Comparison of ENCODE assay signal across 21 cellular contexts in the genomic region with DNA sequence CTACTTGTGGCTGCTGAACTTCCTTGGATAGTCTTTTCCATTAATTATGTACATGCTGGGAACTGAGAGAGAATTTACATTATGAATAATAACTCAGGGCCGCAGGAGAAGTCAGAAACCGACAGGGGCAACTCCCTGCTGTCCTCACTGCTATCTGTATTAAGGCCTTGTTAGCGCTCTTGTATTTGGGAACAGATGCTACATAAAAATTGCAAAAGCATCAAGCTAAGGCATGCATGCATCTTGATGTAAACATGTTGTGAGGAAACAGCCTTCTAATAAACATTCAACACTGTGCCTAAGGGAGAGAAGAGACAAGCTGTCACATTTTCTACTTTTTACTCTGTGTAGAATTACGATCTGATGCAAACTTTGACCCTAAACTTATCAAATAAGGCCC.
DNase-seq lines count a peak whose midpoint lies in the region; ATAC-seq and TF ChIP-seq lines count a peak whose summit lies in the region.
"Had no signal": no experiment of that assay in that cellular context is flagged by ENCODE, and none has a peak within 500 bp of the region (broad histone marks: within the 10 kb centered on the region; RNA-seq: fewer than 3 reads in every experiment).

No MANE protein-coding gene starts in this region.

- no peaks in the 10 kb centered on the region for H3K36me3 ChIP-seq in esophagus muscularis mucosa
- H3K36me3 ChIP-seq: BLaER1, MG63, Peyer's patch, SJCRH30 had no signal

- no peak for TF ChIP-seq EP300 in esophagus muscularis mucosa (IDR thresholded peaks at IDR 0.05)

- H3K27me3 ChIP-seq in esophagus muscularis mucosa: no peaks in the 10 kb centered on the region
- H3K27me3 ChIP-seq: BLaER1, MG63, Peyer's patch, SJCRH30 had no signal

- TF ChIP-seq CTCF in WTC11 (IDR thresholded peaks at IDR 0.05) (no peak), esophagus muscularis mucosa (IDR thresholded peaks at IDR 0.05) (no peak), progenitor cell of endocrine pancreas (IDR thresholded peaks at IDR 0.05; ENCODE audit: unreplicated experiment) (no peak)

- H3K4me1 Mint-ChIP-seq in WTC11 (peaks cover 87% of the 10 kb centered on the region), progenitor cell of endocrine pancreas (ENCODE audit: low read depth) (peaks cover 26% of the 10 kb centered on the region)
- no peaks in the 10 kb centered on the region for H3K4me1 Mint-ChIP-seq in activated naive CD8-positive, alpha-beta T cell treated with anti-CD3 and anti-CD28 coated beads, Interleukin-2, amount 50 U/mL, for 24 hours

- 80% methylated on average over 4 of the region's 4 CpGs for WGBS in esophagus muscularis mucosa

- H3K27ac ChIP-seq in esophagus muscularis mucosa (replicated peaks in 1 of 4): no peak overlapping the region
- H3K27ac ChIP-seq: 22Rv1, BLaER1, GM23248, Peyer's patch, SJCRH30 had no signal

- no peak overlapping the region for H3K4me3 ChIP-seq in esophagus muscularis mucosa
- H3K4me3 ChIP-seq: BLaER1, GM23248, MG63, Peyer's patch, SJCRH30 had no signal

- intact Hi-C loops in esophagus muscularis mucosa (cut with DNase I): loop anchor here (5.0 kb wide), 1 partner anchor 371 kb away; no protein-coding TSS in a partner anchor

- H3K4me1 ChIP-seq in esophagus muscularis mucosa: peaks cover 11 to 77% (median 57%) of the 10 kb centered on the region in 4 donors

- peak; percentile 38 for DNase-seq in DMS 273 (lab: John Stamatoyannopoulos, UW; ENCODE audit: unreplicated experiment)
- DNase-seq in DMS 273 treated with DMSO at 0.1 percent for 48 hours (lab: John Stamatoyannopoulos, UW): no peak
- no peak for DNase-seq in WTC11 (ENCODE audit: low spot score)
- peak; percentile 8 for DNase-seq in esophagus muscularis mucosa (ENCODE audit: extremely low spot score)
- DNase-seq in progenitor cell of endocrine pancreas (ENCODE audit: low spot score, unreplicated experiment): no peak
- no peak for DNase-seq in stimulated activated naive CD8-positive, alpha-beta T cell treated with anti-CD3 and anti-CD28 coated beads, Interleukin-15, Interleukin-2, amounts not matched to agents 100 U/mL and 50 U/mL, for 24 hours
- DNase-seq in activated naive CD8-positive, alpha-beta T cell treated with anti-CD3 and anti-CD28 coated beads, Interleukin-2, amount 50 U/mL, for 24 hours: no peak
- DNase-seq in nucleus accumbens (lab: John Stamatoyannopoulos, UW): no peak
- DNase-seq: ACHN; Caco-2; CD4-positive, alpha-beta T cell; DMS153; GM23248; MG63; NCI-H187 treated with DMSO at 0.1 percent for 48 hours; NCI-H524 treated with DMSO at 0.1 percent for 48 hours; NCI-H82; Peyer's patch; SJCRH30 had no signal

- CTCF ChIA-PET in WTC11 (lab: Charles Lee): interaction anchor here (0.8 to 3.3 kb wide), 7 partner anchors 76 to 609 kb away, joined by 3 to 21 read pairs (median 8); no protein-coding TSS in a partner anchor

- TF ChIP-seq POLR2A in esophagus muscularis mucosa (IDR thresholded peaks at IDR 0.05; ENCODE audit: low read depth): no peak

- H3K27me3 Mint-ChIP-seq in WTC11 (ENCODE audit: low read depth) (no peaks in the 10 kb centered on the region), progenitor cell of endocrine pancreas (no peaks in the 10 kb centered on the region)
- peaks cover 1% of the 10 kb centered on the region for H3K27me3 Mint-ChIP-seq in activated naive CD8-positive, alpha-beta T cell treated with anti-CD3 and anti-CD28 coated beads, Interleukin-2, amount 50 U/mL, for 24 hours

- H3K27ac Mint-ChIP-seq in WTC11 (peak overlapping the region; percentile 91), progenitor cell of endocrine pancreas (peak overlapping the region; percentile 3)
- H3K27ac Mint-ChIP-seq in activated naive CD8-positive, alpha-beta T cell treated with anti-CD3 and anti-CD28 coated beads, Interleukin-2, amount 50 U/mL, for 24 hours: no peak overlapping the region
- H3K27ac Mint-ChIP-seq: CD4-positive, alpha-beta T cell had no signal

- H3K9me3 ChIP-seq in esophagus muscularis mucosa: no peaks in the 10 kb centered on the region
- H3K9me3 ChIP-seq: BLaER1, Caco-2, MG63, Peyer's patch, SJCRH30 had no signal

- no peak for ATAC-seq in WTC11
- ATAC-seq in stimulated activated naive CD8-positive, alpha-beta T cell treated with anti-CD3 and anti-CD28 coated beads, Interleukin-15, Interleukin-2, amounts not matched to agents 100 U/mL and 50 U/mL, for 24 hours: no peak
- no peak for ATAC-seq in activated naive CD8-positive, alpha-beta T cell treated with anti-CD3 and anti-CD28 coated beads, Interleukin-2, amount 50 U/mL, for 24 hours

- H3K9me3 Mint-ChIP-seq in WTC11 (no peaks in the 10 kb centered on the region), progenitor cell of endocrine pancreas (ENCODE audit: low read depth) (no peaks in the 10 kb centered on the region)
- no peaks in the 10 kb centered on the region for H3K9me3 Mint-ChIP-seq in activated naive CD8-positive, alpha-beta T cell treated with anti-CD3 and anti-CD28 coated beads, Interleukin-2, amount 50 U/mL, for 24 hours
- H3K9me3 Mint-ChIP-seq: CD4-positive, alpha-beta T cell had no signal

- 0 out of 2 replicates have a peak overlapping the region, but pooled peaks have one; percentile 2 for H3K4me3 Mint-ChIP-seq in WTC11
- no peak overlapping the region for H3K4me3 Mint-ChIP-seq in progenitor cell of endocrine pancreas (ENCODE audit: low read depth)
- H3K4me3 Mint-ChIP-seq in activated naive CD8-positive, alpha-beta T cell treated with anti-CD3 and anti-CD28 coated beads, Interleukin-2, amount 50 U/mL, for 24 hours: no peak overlapping the region
- H3K4me3 Mint-ChIP-seq: CD4-positive, alpha-beta T cell had no signal

- H3K36me3 Mint-ChIP-seq in WTC11 (no peaks in the 10 kb centered on the region), progenitor cell of endocrine pancreas (ENCODE audit: insufficient read depth) (no peaks in the 10 kb centered on the region)
- H3K36me3 Mint-ChIP-seq in activated naive CD8-positive, alpha-beta T cell treated with anti-CD3 and anti-CD28 coated beads, Interleukin-2, amount 50 U/mL, for 24 hours (ENCODE audit: low read depth): no peaks in the 10 kb centered on the region

- POLR2A ChIA-PET in WTC11 (lab: Charles Lee): no interaction called here

TF ChIP-seq in WTC11, 78 proteins besides CTCF, POLR2A, EP300 and RAD21 (continues in another document):
- no peak for TF ChIP-seq ZNF263 (CRISPR knock-in tag; IDR thresholded peaks at IDR 0.05; ENCODE audit: low read depth)
- TF ChIP-seq, protein P1, sequence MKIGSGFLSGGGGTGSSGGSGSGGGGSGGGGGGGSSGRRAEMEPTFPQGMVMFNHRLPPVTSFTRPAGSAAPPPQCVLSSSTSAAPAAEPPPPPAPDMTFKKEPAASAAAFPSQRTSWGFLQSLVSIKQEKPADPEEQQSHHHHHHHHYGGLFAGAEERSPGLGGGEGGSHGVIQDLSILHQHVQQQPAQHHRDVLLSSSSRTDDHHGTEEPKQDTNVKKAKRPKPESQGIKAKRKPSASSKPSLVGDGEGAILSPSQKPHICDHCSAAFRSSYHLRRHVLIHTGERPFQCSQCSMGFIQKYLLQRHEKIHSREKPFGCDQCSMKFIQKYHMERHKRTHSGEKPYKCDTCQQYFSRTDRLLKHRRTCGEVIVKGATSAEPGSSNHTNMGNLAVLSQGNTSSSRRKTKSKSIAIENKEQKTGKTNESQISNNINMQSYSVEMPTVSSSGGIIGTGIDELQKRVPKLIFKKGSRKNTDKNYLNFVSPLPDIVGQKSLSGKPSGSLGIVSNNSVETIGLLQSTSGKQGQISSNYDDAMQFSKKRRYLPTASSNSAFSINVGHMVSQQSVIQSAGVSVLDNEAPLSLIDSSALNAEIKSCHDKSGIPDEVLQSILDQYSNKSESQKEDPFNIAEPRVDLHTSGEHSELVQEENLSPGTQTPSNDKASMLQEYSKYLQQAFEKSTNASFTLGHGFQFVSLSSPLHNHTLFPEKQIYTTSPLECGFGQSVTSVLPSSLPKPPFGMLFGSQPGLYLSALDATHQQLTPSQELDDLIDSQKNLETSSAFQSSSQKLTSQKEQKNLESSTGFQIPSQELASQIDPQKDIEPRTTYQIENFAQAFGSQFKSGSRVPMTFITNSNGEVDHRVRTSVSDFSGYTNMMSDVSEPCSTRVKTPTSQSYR (CRISPR knock-in tag; IDR thresholded peaks at IDR 0.05): no peak
- no peak for TF ChIP-seq GTF2I (CRISPR knock-in tag; conservative IDR thresholded peaks at IDR 0.05)
- TF ChIP-seq, protein P2, sequence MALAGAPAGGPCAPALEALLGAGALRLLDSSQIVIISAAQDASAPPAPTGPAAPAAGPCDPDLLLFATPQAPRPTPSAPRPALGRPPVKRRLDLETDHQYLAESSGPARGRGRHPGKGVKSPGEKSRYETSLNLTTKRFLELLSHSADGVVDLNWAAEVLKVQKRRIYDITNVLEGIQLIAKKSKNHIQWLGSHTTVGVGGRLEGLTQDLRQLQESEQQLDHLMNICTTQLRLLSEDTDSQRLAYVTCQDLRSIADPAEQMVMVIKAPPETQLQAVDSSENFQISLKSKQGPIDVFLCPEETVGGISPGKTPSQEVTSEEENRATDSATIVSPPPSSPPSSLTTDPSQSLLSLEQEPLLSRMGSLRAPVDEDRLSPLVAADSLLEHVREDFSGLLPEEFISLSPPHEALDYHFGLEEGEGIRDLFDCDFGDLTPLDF (CRISPR knock-in tag; IDR thresholded peaks at IDR 0.05): no peak
- no peak for TF ChIP-seq ZNF317 (CRISPR knock-in tag; IDR thresholded peaks at IDR 0.05; ENCODE audit: borderline replicate concordance, low read depth)
- TF ChIP-seq, protein P3, sequence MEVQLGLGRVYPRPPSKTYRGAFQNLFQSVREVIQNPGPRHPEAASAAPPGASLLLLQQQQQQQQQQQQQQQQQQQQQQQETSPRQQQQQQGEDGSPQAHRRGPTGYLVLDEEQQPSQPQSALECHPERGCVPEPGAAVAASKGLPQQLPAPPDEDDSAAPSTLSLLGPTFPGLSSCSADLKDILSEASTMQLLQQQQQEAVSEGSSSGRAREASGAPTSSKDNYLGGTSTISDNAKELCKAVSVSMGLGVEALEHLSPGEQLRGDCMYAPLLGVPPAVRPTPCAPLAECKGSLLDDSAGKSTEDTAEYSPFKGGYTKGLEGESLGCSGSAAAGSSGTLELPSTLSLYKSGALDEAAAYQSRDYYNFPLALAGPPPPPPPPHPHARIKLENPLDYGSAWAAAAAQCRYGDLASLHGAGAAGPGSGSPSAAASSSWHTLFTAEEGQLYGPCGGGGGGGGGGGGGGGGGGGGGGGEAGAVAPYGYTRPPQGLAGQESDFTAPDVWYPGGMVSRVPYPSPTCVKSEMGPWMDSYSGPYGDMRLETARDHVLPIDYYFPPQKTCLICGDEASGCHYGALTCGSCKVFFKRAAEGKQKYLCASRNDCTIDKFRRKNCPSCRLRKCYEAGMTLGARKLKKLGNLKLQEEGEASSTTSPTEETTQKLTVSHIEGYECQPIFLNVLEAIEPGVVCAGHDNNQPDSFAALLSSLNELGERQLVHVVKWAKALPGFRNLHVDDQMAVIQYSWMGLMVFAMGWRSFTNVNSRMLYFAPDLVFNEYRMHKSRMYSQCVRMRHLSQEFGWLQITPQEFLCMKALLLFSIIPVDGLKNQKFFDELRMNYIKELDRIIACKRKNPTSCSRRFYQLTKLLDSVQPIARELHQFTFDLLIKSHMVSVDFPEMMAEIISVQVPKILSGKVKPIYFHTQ (CRISPR knock-in tag; IDR thresholded peaks at IDR 0.05): no peak
- no peak for TF ChIP-seq NFATC4 (CRISPR knock-in tag; IDR thresholded peaks at IDR 0.05)
- no peak for TF ChIP-seq ESRRA (CRISPR knock-in tag; IDR thresholded peaks at IDR 0.05; ENCODE audit: borderline replicate concordance)
- TF ChIP-seq ATF1 (CRISPR knock-in tag; IDR thresholded peaks at IDR 0.05): no peak

Comparison
In these comparisons a context has a peak if more than half of its experiments do, and no peak if none do; other contexts are left out.
1. DNase-seq: peak in DMS 273 (single experiment) and esophagus muscularis mucosa (single experiment); none in DMS 273 treated with DMSO at 0.1 percent for 48 hours (single experiment), WTC11 (single experiment), progenitor cell of endocrine pancreas (single experiment), stimulated activated naive CD8-positive, alpha-beta T cell treated with anti-CD3 and anti-CD28 coated beads, Interleukin-15, Interleukin-2, amounts not matched to agents 100 U/mL and 50 U/mL, for 24 hours (single experiment), activated naive CD8-positive, alpha-beta T cell treated with anti-CD3 and anti-CD28 coated beads, Interleukin-2, amount 50 U/mL, for 24 hours (single experiment) and nucleus accumbens (0 of 56).